8 cellular contexts compared by ENCODE assay signal in the genomic region with DNA sequence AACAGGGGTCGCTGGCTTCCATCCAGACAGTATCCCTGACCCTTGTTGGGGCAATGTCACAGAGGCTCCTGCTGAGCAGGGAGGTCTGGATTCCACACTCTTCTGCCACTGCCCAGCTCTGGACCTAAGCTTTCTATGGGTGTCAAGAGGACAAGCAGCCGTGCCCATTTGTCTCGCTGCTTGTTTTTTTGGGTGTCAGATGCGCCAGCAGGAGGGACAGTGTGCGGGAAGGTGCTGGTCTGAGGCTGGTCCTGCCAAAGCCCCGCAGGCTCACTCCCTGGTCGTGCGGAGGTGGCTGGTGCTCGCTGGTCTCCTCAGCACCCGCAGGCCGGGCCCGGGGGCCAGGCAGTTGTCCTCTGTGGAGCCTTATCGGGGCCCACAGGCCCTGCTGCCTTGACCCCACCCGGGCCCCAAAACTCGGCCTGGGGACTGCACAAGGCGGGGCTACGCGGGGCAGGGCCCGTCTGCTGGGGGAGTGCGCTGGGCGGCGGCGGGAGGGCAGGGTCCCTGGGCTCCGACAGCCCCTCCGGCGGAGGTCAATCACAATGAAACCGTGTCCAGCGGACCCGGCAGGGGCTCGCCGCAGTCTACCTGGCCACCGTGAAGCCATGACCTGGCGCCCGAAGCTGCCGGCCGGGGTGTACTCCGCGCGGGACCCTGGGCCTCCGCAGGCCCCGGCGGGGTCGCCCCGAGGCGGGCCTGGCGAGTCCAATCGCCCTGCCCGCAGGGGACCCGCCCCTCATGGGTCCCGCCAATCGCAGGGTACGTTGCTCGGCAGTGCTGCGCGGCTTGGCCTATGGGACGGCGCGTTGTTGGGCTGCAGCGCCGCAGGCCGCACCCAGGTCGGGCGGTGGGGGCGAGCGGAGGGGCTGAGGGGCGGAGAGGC. TPM values are rescaled to one million over a fixed set of nuclear protein-coding genes. Genes with fewer than 3 reads are reported as not detected.
A peak's percentile ranks its signal among the peaks of the same experiment; 100 is the strongest.
DNase-seq lines count a peak whose midpoint lies in the region; ATAC-seq, FAIRE-seq and TF ChIP-seq lines count a peak whose summit lies in the region.

A gene with protein sequence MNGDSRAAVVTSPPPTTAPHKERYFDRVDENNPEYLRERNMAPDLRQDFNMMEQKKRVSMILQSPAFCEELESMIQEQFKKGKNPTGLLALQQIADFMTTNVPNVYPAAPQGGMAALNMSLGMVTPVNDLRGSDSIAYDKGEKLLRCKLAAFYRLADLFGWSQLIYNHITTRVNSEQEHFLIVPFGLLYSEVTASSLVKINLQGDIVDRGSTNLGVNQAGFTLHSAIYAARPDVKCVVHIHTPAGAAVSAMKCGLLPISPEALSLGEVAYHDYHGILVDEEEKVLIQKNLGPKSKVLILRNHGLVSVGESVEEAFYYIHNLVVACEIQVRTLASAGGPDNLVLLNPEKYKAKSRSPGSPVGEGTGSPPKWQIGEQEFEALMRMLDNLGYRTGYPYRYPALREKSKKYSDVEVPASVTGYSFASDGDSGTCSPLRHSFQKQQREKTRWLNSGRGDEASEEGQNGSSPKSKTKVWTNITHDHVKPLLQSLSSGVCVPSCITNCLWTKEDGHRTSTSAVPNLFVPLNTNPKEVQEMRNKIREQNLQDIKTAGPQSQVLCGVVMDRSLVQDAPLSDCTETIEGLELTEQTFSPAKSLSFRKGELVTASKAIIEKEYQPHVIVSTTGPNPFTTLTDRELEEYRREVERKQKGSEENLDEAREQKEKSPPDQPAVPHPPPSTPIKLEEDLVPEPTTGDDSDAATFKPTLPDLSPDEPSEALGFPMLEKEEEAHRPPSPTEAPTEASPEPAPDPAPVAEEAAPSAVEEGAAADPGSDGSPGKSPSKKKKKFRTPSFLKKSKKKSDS (plus strand): TSS at position 822 of the 886 bp plus-strand sequence. CDS start 32,072 bp downstream, outside the sequence.

- no peak for TF ChIP-seq RAD21 in A549 (conservative IDR thresholded peaks at IDR 0.05 in 1 of 2, IDR thresholded peaks at IDR 0.05 in 1 of 2)

- ATAC-seq in A549, result peak; percentile 98 to 99
- ATAC-seq in GM18517 (IDR thresholded peaks at IDR 0.05; ENCODE audit: unreplicated experiment), result peak; percentile 76
- ATAC-seq in HG03039 (IDR thresholded peaks at IDR 0.05; ENCODE audit: unreplicated experiment), result peak; percentile 76
- peak; percentile 86 for ATAC-seq in WTC11

- POLR2A ChIA-PET in A549 (lab: Yijun Ruan, JAX) (interaction anchor here (1.3 kb wide), 1 partner anchor 46 kb away, joined by 4 read pairs; no protein-coding TSS in a partner anchor), WTC11 (lab: Charles Lee) (interaction anchor here (0.6 kb wide), 1 partner anchor 70 kb away, joined by 3 read pairs; no protein-coding TSS in a partner anchor)

- peak; percentile 67 for TF ChIP-seq POLR2A in A549 (IDR thresholded peaks at IDR 0.05; ENCODE audit: low read length)

- DNase-seq in A549 (ENCODE audit: low read depth in 1 of 2, low spot score in 1 of 2), result peak; percentile 89 to 90
- peak; percentile 82 for DNase-seq in NCI-H2196 (lab: John Stamatoyannopoulos, UW; ENCODE audit: unreplicated experiment)
- DNase-seq in WTC11 (ENCODE audit: low spot score), result peak; percentile 95
- peak; percentile 80 for DNase-seq in bronchial epithelial cell (ENCODE audit: low read depth)
- peak; percentile 96 to 97 (median 96) for DNase-seq in immature natural killer cell
- DNase-seq in smooth muscle cell of the brain vasculature (ENCODE audit: low read depth, low spot score), result peak; percentile 85

- CTCF ChIA-PET in A549 (lab: Yijun Ruan, JAX) (no interaction called here), WTC11 (lab: Charles Lee) (interaction anchor here (0.5 kb wide), 1 partner anchor 638 kb away, joined by 3 read pairs; no protein-coding TSS in a partner anchor)

- H3K27me3 ChIP-seq in bronchial epithelial cell (ENCODE audit: control insufficient read depth, insufficient read depth, low read length), result no peaks in the 10 kb centered on the region

- WGBS in A549 (ENCODE audit: missing lambda C conversion rate), result 17% methylated on average over 3 of the region's 66 CpGs

- peak within 1 kb of the TSS; percentile 93 to 99 for H3K27ac ChIP-seq in A549

- H3K36me3 Mint-ChIP-seq in WTC11 (peaks cover 9% of the 10 kb centered on the region), immature natural killer cell (peaks cover 0 to 4% (median 4%) of the 10 kb centered on the region in 3 donors)

- TF ChIP-seq EP300 in A549 (IDR thresholded peaks at IDR 0.05), result no peak

- peaks cover 1% of the 10 kb centered on the region for H3K36me3 ChIP-seq in bronchial epithelial cell (ENCODE audit: control insufficient read depth, insufficient read depth, low read length)

- H3K4me3 ChIP-seq in A549, result peak within 1 kb of the TSS; percentile 89
- peak within 1 kb of the TSS; percentile 84 for H3K4me3 ChIP-seq in bronchial epithelial cell (ENCODE audit: low read depth, low read length)

- peak within 1 kb of the TSS; percentile 91 for H3K4me3 Mint-ChIP-seq in WTC11
- H3K4me3 Mint-ChIP-seq in immature natural killer cell, result peak within 1 kb of the TSS; percentile 92 to 96 (median 96)

- H3K4me2 ChIP-seq in A549, result peak within 1 kb of the TSS; percentile 97

- peak within 1 kb of the TSS; percentile 85 for H3K27ac Mint-ChIP-seq in WTC11
- H3K27ac Mint-ChIP-seq in immature natural killer cell, result peak within 1 kb of the TSS; percentile 89 to 95 (median 93)

- H3K27me3 Mint-ChIP-seq in WTC11 (ENCODE audit: low read depth), result no peaks in the 10 kb centered on the region; the same call in 1 of the 2 replicates
- H3K27me3 Mint-ChIP-seq in immature natural killer cell (ENCODE audit: low read depth in 3 of 3), result peaks cover 16 to 25% (median 22%) of the 10 kb centered on the region in 3 donors

- H3K4me1 Mint-ChIP-seq in WTC11 (peaks cover 33% of the 10 kb centered on the region), immature natural killer cell (peaks cover 73 to 81% of the 10 kb centered on the region in 2 donors)

- H3K9me3 Mint-ChIP-seq in WTC11, result peaks cover 6% of the 10 kb centered on the region
- no peaks in the 10 kb centered on the region for H3K9me3 Mint-ChIP-seq in immature natural killer cell

- FAIRE-seq in A549 (lab: Jason Lieb, UNC) (no peak), bronchial epithelial cell (lab: Jason Lieb, UNC) (no peak)

- no peak for TF ChIP-seq CTCF in A549 (IDR thresholded peaks at IDR 0.05)
- TF ChIP-seq CTCF in WTC11 (IDR thresholded peaks at IDR 0.05), result no peak
- no peak for TF ChIP-seq CTCF in bronchial epithelial cell (IDR thresholded peaks at IDR 0.05; ENCODE audit: insufficient read depth, low read length, severe bottlenecking)

- H3K4me1 ChIP-seq in A549, result peaks cover 15% of the 10 kb centered on the region; the same call in 2 of the 3 replicates

- no peaks in the 10 kb centered on the region for H3K9me3 ChIP-seq in A549

TF ChIP-seq in A549, 52 proteins besides CTCF, POLR2A, EP300 and RAD21:
- TF ChIP-seq CBX2 (IDR thresholded peaks at IDR 0.05; ENCODE audit: borderline replicate concordance, low read depth) (no peak), PHF8 (IDR thresholded peaks at IDR 0.05; ENCODE audit: borderline replicate concordance, low read depth) (peak; percentile 84), BCL3 (IDR thresholded peaks at IDR 0.05) (0 out of 3 replicates have a peak, but pooled peaks have one; percentile 49), JUN (IDR thresholded peaks at IDR 0.05) (peak in 1 of 2 experiments; percentile 65; a peak in 2 of 5 replicates)

TF ChIP-seq in WTC11, 78 proteins besides CTCF, POLR2A, EP300 and RAD21 (continues in another document):
- TF ChIP-seq ZNF423 (CRISPR knock-in tag; IDR thresholded peaks at IDR 0.05) (no peak), IRF2 (CRISPR knock-in tag; IDR thresholded peaks at IDR 0.05; ENCODE audit: borderline replicate concordance, low read depth) (no peak), SMAD3 (CRISPR knock-in tag; IDR thresholded peaks at IDR 0.05; ENCODE audit: borderline replicate concordance) (no peak), RELA (CRISPR knock-in tag; IDR thresholded peaks at IDR 0.05; ENCODE audit: borderline replicate concordance) (no peak), ZNF138 (CRISPR knock-in tag; conservative IDR thresholded peaks at IDR 0.05) (no peak), MXD4 (CRISPR knock-in tag; IDR thresholded peaks at IDR 0.05; ENCODE audit: borderline replicate concordance) (no peak), NFATC4 (CRISPR knock-in tag; IDR thresholded peaks at IDR 0.05) (no peak), KAT7 (CRISPR knock-in tag; IDR thresholded peaks at IDR 0.05; ENCODE audit: borderline replicate concordance) (no peak), ZNF121 (CRISPR knock-in tag; IDR thresholded peaks at IDR 0.05) (no peak), FOXP1 (CRISPR knock-in tag; IDR thresholded peaks at IDR 0.05; ENCODE audit: borderline replicate concordance) (peak; percentile 70; the same call in 1 of the 2 replicates), CREB1 (CRISPR knock-in tag; IDR thresholded peaks at IDR 0.05) (no peak)
- TF ChIP-seq, protein P1, sequence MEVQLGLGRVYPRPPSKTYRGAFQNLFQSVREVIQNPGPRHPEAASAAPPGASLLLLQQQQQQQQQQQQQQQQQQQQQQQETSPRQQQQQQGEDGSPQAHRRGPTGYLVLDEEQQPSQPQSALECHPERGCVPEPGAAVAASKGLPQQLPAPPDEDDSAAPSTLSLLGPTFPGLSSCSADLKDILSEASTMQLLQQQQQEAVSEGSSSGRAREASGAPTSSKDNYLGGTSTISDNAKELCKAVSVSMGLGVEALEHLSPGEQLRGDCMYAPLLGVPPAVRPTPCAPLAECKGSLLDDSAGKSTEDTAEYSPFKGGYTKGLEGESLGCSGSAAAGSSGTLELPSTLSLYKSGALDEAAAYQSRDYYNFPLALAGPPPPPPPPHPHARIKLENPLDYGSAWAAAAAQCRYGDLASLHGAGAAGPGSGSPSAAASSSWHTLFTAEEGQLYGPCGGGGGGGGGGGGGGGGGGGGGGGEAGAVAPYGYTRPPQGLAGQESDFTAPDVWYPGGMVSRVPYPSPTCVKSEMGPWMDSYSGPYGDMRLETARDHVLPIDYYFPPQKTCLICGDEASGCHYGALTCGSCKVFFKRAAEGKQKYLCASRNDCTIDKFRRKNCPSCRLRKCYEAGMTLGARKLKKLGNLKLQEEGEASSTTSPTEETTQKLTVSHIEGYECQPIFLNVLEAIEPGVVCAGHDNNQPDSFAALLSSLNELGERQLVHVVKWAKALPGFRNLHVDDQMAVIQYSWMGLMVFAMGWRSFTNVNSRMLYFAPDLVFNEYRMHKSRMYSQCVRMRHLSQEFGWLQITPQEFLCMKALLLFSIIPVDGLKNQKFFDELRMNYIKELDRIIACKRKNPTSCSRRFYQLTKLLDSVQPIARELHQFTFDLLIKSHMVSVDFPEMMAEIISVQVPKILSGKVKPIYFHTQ (CRISPR knock-in tag; IDR thresholded peaks at IDR 0.05), result no peak

RNA-seq across cellular contexts. Expression of the gene that starts here (rescaled TPM):
- polyA plus RNA-seq in A549 (2011; rRNA removed) (59.7 and 78.6 TPM in 2 replicates), A549 (2017; fragmentation: RNase III; extraction: RNeasy Plus Mini Kit Qiagen cat#74134 plus additional on column Dnase treatment) (60.3 to 69.5 TPM (median 62.9 TPM) in 3 replicates), immature natural killer cell (100 to 1,000 TPM; 207 to 318 (median 314) TPM)
- polyA plus RNA-seq in A549 (2012; cell fraction: cytosol; rRNA removed), result 83.5 and 88.0 TPM in 2 replicates
- polyA plus RNA-seq in A549 (2012; cell fraction: nucleus; rRNA removed), result 176 and 217 TPM in 2 replicates
- polyA minus RNA-seq in A549 (2011; rRNA and poly(A)+ RNA removed), result 41.2 and 51.2 TPM in 2 replicates
- total RNA-seq in WTC11 (2021) (164 to 178 TPM (median 167 TPM) in 3 replicates), bronchial epithelial cell (71.9 and 113 TPM in 2 replicates)

Comparison
In these comparisons a context has a peak if more than half of its experiments do, and no peak if none do; other contexts are left out.
1. Peak in every context shown above with its lines: DNase-seq, ATAC-seq, H3K4me3 ChIP-seq and H3K27ac ChIP-seq.